ENCODE assay signal across 21 cellular contexts in genomic region chr5:2399804-2400203, GRCh38.
"Had no signal": no experiment of that assay in that cellular context is flagged by ENCODE, and none has a peak within 500 bp of the region (broad histone marks: within the 10 kb centered on the region; RNA-seq: fewer than 3 reads in every experiment).

No MANE protein-coding gene starts in this region.

- H3K27ac Mint-ChIP-seq: IgD-negative memory B cell had no signal

- DNase-seq: KBM-7, NCI-H1092, NCI-H1105 treated with DMSO at 0.1 percent for 48 hours, NCI-H1417 treated with DMSO at 0.1 percent for 48 hours, NCI-H187, NCI-H2029, NCI-H2081 treated with DMSO at 0.1 percent for 48 hours, NCI-H2171, NCI-H226, NCI-H446, NCI-H510A, NCI-H524 treated with DMSO at 0.1 percent for 48 hours, NCI-H69, NCI-H774, Right ventricle myocardium superior, RPMI8226, SIG-M5 had no signal

- H3K4me1 ChIP-seq: SJSA1 had no signal

- H3K4me1 Mint-ChIP-seq: IgD-negative memory B cell had no signal

- H3K4me3 ChIP-seq: SJSA1, SK-N-MC had no signal

- FAIRE-seq: RCC 7860 had no signal

- H3K27me3 ChIP-seq: SJSA1 had no signal

- H3K4me3 Mint-ChIP-seq: IgD-negative memory B cell had no signal

- H3K36me3 ChIP-seq: SJSA1 had no signal

- H3K27ac ChIP-seq: SJSA1, SK-N-MC had no signal

- H3K27me3 Mint-ChIP-seq: IgD-negative memory B cell had no signal

- H3K36me3 Mint-ChIP-seq: IgD-negative memory B cell had no signal
